In the genomic region with DNA sequence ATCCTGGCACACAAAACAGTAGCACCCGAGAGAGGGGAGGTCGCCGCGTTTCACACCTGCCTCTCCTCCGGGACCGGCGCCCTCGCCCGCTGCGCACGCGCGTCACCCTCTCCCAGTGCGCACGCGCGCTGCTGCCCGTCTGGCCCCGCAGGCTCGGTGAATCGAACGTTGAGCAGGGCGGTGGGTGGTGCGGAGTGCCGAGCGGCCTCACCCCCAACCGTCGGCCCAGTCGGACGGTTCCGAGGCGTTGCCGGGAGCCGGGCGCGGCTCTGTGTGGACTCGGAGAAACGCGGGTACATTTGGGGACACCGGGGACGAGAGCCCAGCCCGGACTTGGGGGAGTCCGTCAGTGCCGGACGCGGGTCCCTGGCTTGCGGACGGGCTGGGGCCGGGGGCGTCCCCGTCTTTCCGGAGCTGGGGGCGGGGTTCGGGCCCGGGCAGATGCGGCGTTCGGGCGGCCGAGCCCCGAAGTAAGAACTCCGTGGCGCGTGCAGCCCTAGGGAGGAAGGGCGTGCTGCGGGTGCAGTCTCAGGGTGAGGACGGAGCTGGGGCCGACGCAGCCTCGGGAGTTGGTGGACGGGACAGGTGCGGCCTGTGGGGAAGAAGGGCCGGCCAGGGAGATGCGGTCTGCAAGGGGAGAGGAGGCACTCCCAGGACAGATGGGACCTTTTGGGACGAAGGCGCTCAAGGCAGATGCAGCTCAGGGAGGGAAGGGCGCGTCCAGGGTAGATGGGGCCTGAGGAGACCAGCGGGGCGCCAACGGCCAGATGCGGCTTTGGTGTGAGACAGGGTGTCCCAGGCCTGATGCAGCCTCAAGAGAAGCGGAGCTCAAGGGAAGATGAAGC, we compare ENCODE assay signal across 8 cellular contexts. TPM values are rescaled to one million over a fixed set of nuclear protein-coding genes. Genes with fewer than 3 reads are reported as not detected.
DNase-seq lines count a peak whose midpoint lies in the region; ATAC-seq and TF ChIP-seq lines count a peak whose summit lies in the region.

A gene with protein sequence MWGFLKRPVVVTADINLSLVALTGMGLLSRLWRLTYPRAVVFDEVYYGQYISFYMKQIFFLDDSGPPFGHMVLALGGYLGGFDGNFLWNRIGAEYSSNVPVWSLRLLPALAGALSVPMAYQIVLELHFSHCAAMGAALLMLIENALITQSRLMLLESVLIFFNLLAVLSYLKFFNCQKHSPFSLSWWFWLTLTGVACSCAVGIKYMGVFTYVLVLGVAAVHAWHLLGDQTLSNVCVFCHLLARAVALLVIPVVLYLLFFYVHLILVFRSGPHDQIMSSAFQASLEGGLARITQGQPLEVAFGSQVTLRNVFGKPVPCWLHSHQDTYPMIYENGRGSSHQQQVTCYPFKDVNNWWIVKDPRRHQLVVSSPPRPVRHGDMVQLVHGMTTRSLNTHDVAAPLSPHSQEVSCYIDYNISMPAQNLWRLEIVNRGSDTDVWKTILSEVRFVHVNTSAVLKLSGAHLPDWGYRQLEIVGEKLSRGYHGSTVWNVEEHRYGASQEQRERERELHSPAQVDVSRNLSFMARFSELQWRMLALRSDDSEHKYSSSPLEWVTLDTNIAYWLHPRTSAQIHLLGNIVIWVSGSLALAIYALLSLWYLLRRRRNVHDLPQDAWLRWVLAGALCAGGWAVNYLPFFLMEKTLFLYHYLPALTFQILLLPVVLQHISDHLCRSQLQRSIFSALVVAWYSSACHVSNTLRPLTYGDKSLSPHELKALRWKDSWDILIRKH (plus strand): TSS at position 138 of the 845 bp plus-strand sequence. CDS start 1,301 bp downstream, outside the sequence.

- H3K27me3 ChIP-seq in AG04450 (ENCODE audit: control insufficient read depth, insufficient read depth, low read length) (no peaks in the 10 kb centered on the region), colonic mucosa (no peaks in the 10 kb centered on the region)

- TF ChIP-seq CTCF in AG04450 (IDR thresholded peaks at IDR 0.05; ENCODE audit: low read depth, low read length) (no peak), colonic mucosa (IDR thresholded peaks at IDR 0.05) (no peak)

- peaks cover 44% of the 10 kb centered on the region for H3K4me1 Mint-ChIP-seq in activated CD4-positive, alpha-beta T cell treated with anti-CD3 and anti-CD28 coated beads, Interleukin-2, amount 10 ng/mL, durations not matched to agents 24 days and 14 days

- H3K27ac ChIP-seq in AG04450 (ENCODE audit: low read depth, low read length) = peak within 1 kb of the TSS; percentile 11
- H3K27ac ChIP-seq in colonic mucosa = peak within 1 kb of the TSS; percentile 42

- H3K9me3 ChIP-seq in AG04450 (ENCODE audit: control insufficient read depth, insufficient read depth, low read length) (peaks cover 5% of the 10 kb centered on the region; the same call in 1 of the 2 replicates), colonic mucosa (no peaks in the 10 kb centered on the region)

- no peaks in the 10 kb centered on the region for H3K27me3 Mint-ChIP-seq in activated CD4-positive, alpha-beta T cell treated with anti-CD3 and anti-CD28 coated beads, Interleukin-2, amount 10 ng/mL, durations not matched to agents 24 days and 14 days

- H3K4me3 Mint-ChIP-seq in activated CD4-positive, alpha-beta T cell treated with anti-CD3 and anti-CD28 coated beads, Interleukin-2, amount 10 ng/mL, durations not matched to agents 24 days and 14 days = peak within 1 kb of the TSS; percentile 99

- H3K36me3 Mint-ChIP-seq in activated CD4-positive, alpha-beta T cell treated with anti-CD3 and anti-CD28 coated beads, Interleukin-2, amount 10 ng/mL, durations not matched to agents 24 days and 14 days (ENCODE audit: low read depth) = peaks cover 31% of the 10 kb centered on the region

- peaks cover 4% of the 10 kb centered on the region for H3K4me1 ChIP-seq in colonic mucosa

- peak within 1 kb of the TSS; percentile 87 to 89 for H3K9ac ChIP-seq in colonic mucosa (ENCODE audit: low read depth in 2 of 2, low read length in 2 of 2)

- POLR2A ChIA-PET in AG04450 (lab: Yijun Ruan, JAX) = interaction anchor here (0.5 to 0.6 kb wide), 2 partner anchors 43 to 161 kb away, joined by 3 to 6 read pairs; no protein-coding TSS in a partner anchor

- no peaks in the 10 kb centered on the region for H3K36me3 ChIP-seq in colonic mucosa

- H3K9me3 Mint-ChIP-seq in activated CD4-positive, alpha-beta T cell treated with anti-CD3 and anti-CD28 coated beads, Interleukin-2, amount 10 ng/mL, durations not matched to agents 24 days and 14 days = no peaks in the 10 kb centered on the region

- intact Hi-C loops in activated CD4-positive, alpha-beta T cell treated with anti-CD3 and anti-CD28 coated beads, Interleukin-2, amount 10 ng/mL, durations not matched to agents 24 days and 14 days (cut with micrococcal nuclease) = loop anchor here (5.0 to 10.0 kb wide), 4 partner anchors 74 to 742 kb away; no protein-coding TSS in a partner anchor
- intact Hi-C loops in colonic mucosa (cut with DNase I) (no loop called here), left colon (cut with DNase I, micrococcal nuclease) (no loop called here)

- DNase-seq in AG04450 (ENCODE audit: low read depth, low spot score) = peak; percentile 56
- peak; percentile 41 for DNase-seq in NCI-H446 treated with DMSO at 0.1 percent for 48 hours (lab: John Stamatoyannopoulos, UW)
- DNase-seq in activated CD4-positive, alpha-beta T cell treated with anti-CD3 and anti-CD28 coated beads, Interleukin-2, amount 10 ng/mL, durations not matched to agents 24 days and 14 days = peak; percentile 98
- peak; percentile 87 for DNase-seq in colonic mucosa
- DNase-seq in left colon = peak; percentile 86 to 90
- peak; percentile 84 for DNase-seq in stimulated activated CD4-positive, alpha-beta T cell treated with anti-CD3 and anti-CD28 coated beads, Interleukin-1b, Interleukin-23, amount 100 ng/mL, for 4 hours (ENCODE audit: low read depth in 2 of 2)

- peak; percentile 88 for ATAC-seq in HG03354 (IDR thresholded peaks at IDR 0.05; ENCODE audit: poor library complexity, severe bottlenecking, unreplicated experiment)
- peak; percentile 92 for ATAC-seq in left colon

- H3K4me3 ChIP-seq in AG04450 (ENCODE audit: low read depth, low read length) = peak within 1 kb of the TSS; percentile 85
- H3K4me3 ChIP-seq in colonic mucosa = peak within 1 kb of the TSS; percentile 100

- H3K27ac Mint-ChIP-seq in activated CD4-positive, alpha-beta T cell treated with anti-CD3 and anti-CD28 coated beads, Interleukin-2, amount 10 ng/mL, durations not matched to agents 24 days and 14 days = peak within 1 kb of the TSS; percentile 91

- in situ Hi-C loops in GM18951 (cut with MboI; ENCODE audit: low sequenced_read_pairs, unreplicated experiment) = no loop called here

- peak; percentile 74 for TF ChIP-seq POLR2A in GM18951 (IDR thresholded peaks at IDR 0.05; ENCODE audit: extremely low read depth, insufficient read depth, insufficient read length)

- CTCF ChIA-PET in AG04450 (lab: Charles Lee) = interaction anchor here (0.6 to 1.1 kb wide), 3 partner anchors 22 to 237 kb away, joined by 3 to 4 read pairs (median 4); no protein-coding TSS in a partner anchor

RNA-seq across cellular contexts. Expression of the gene that starts here (rescaled TPM):
- polyA plus RNA-seq in AG04450 (2011; rRNA removed) = 23.8 and 23.9 TPM in 2 replicates
- 11.3 and 15.2 TPM in 2 replicates for polyA minus RNA-seq in AG04450 (2011; rRNA and poly(A)+ RNA removed)
- total RNA-seq in activated CD4-positive, alpha-beta T cell treated with anti-CD3 and anti-CD28 coated beads, Interleukin-2, amount 10 ng/mL, durations not matched to agents 24 days and 14 days = 32.8 and 34.6 TPM in 2 replicates
- 10 to 100 TPM; 24.0 to 28.8 TPM for total RNA-seq in colonic mucosa
- total RNA-seq in left colon = 10 to 100 TPM; 30.9 to 31.0 TPM

Comparison
In these comparisons a context has a peak if more than half of its experiments do, and no peak if none do; other contexts are left out.
1. Peak in every context shown above with its lines: DNase-seq, ATAC-seq, H3K4me3 ChIP-seq and H3K27ac ChIP-seq.
2. DNase-seq: peak in every context shown above with its lines; median percentile 98 in activated CD4-positive, alpha-beta T cell treated with anti-CD3 and anti-CD28 coated beads, Interleukin-2, amount 10 ng/mL, durations not matched to agents 24 days and 14 days; 88 in left colon; 87 in colonic mucosa; 84 in stimulated activated CD4-positive, alpha-beta T cell treated with anti-CD3 and anti-CD28 coated beads, Interleukin-1b, Interleukin-23, amount 100 ng/mL, for 4 hours; 56 in AG04450; 41 in NCI-H446 treated with DMSO at 0.1 percent for 48 hours.